ENCODE assay signal across 14 cellular contexts in genomic region chr14:74592476-74593191, GRCh38. TPM values are rescaled to one million over a fixed set of nuclear protein-coding genes. Genes with fewer than 3 reads are reported as not detected.
DNase-seq lines count a peak whose midpoint lies in the region; ATAC-seq, FAIRE-seq and TF ChIP-seq lines count a peak whose summit lies in the region.
"Had no signal": no experiment of that assay in that cellular context is flagged by ENCODE, and none has a peak within 500 bp of the region (broad histone marks: within the 10 kb centered on the region; RNA-seq: fewer than 3 reads in every experiment).

No MANE protein-coding gene starts in this region.

- H3K9me3 Mint-ChIP-seq in dendritic cell treated with granulocyte-macrophage colony-stimulating factor and Interleukin-4, amounts not matched to agents 40 ng/mL and 50 ng/mL, for 4 days, result no peaks in the 10 kb centered on the region
- H3K9me3 Mint-ChIP-seq: WTC11 had no signal

- no peak for DNase-seq in GM12892 (ENCODE audit: insufficient read length)
- no peak for DNase-seq in lung (ENCODE audit: low spot score)
- no peak for DNase-seq in stomach
- DNase-seq in NCI-H187 treated with DMSO at 0.1 percent for 48 hours (lab: John Stamatoyannopoulos, UW), result no peak
- DNase-seq in H4 (ENCODE audit: low spot score), result no peak
- DNase-seq in NCI-H2171 (lab: John Stamatoyannopoulos, UW), result no peak
- no peak for DNase-seq in T-helper 2 cell
- DNase-seq: BE2C; SHP77; stimulated activated CD4-positive, alpha-beta T cell treated with anti-CD3 and anti-CD28 coated beads, Interleukin-4, amount 100 ng/mL, for 4 hours had no signal

- H3K4me3 Mint-ChIP-seq in dendritic cell treated with granulocyte-macrophage colony-stimulating factor and Interleukin-4, amounts not matched to agents 40 ng/mL and 50 ng/mL, for 4 days, result no peak overlapping the region
- H3K4me3 Mint-ChIP-seq: WTC11 had no signal

- ATAC-seq in lung (ENCODE audit: insufficient read depth, low FRiP score), result no peak
- ATAC-seq: esophagus mucosa, WTC11 had no signal

- H3K27me3 ChIP-seq in lung (ENCODE audit: control insufficient read depth, insufficient read depth) (no peaks in the 10 kb centered on the region), stomach (no peaks in the 10 kb centered on the region)
- H3K27me3 ChIP-seq: BE2C had no signal

- H3K27ac ChIP-seq in lung (ENCODE audit: low read depth in 1 of 2, low read length in 1 of 2) (peak overlapping the region; percentile 50 to 73), stomach (peak overlapping the region in 3 of 5 donors; percentile 83 to 85 (median 84))

- H3K4me3 ChIP-seq in lung (no peak overlapping the region), stomach (no peak overlapping the region)

- 79 to 88% methylated on average over 13 of the region's 13 CpGs for WGBS in lung, 2 donors
- 90 to 93% (median 92%) methylated on average over 13 of the region's 13 CpGs for WGBS in stomach, 5 donors

- peaks cover 28 to 35% of the 10 kb centered on the region in 2 donors for H3K4me1 ChIP-seq in lung (ENCODE audit: control insufficient read depth in 2 of 2, insufficient read depth in 2 of 2, low read length in 2 of 2)
- peaks cover 25 to 58% (median 42%) of the 10 kb centered on the region in 4 donors for H3K4me1 ChIP-seq in stomach

- TF ChIP-seq POLR2A in GM12892 (IDR thresholded peaks at IDR 0.05; ENCODE audit: low read depth, low read length) (no peak), stomach (IDR thresholded peaks at IDR 0.05) (no peak)

- H3K36me3 ChIP-seq in lung (ENCODE audit: control insufficient read depth in 2 of 2, insufficient read depth in 2 of 2, low read length in 2 of 2) (no peaks in the 10 kb centered on the region), stomach (no peaks in the 10 kb centered on the region)
- H3K36me3 ChIP-seq: BE2C had no signal

- H3K4me1 Mint-ChIP-seq in dendritic cell treated with granulocyte-macrophage colony-stimulating factor and Interleukin-4, amounts not matched to agents 40 ng/mL and 50 ng/mL, for 4 days (ENCODE audit: low read depth), result peaks cover 76% of the 10 kb centered on the region
- H3K4me1 Mint-ChIP-seq: WTC11 had no signal

- no peaks in the 10 kb centered on the region for H3K36me3 Mint-ChIP-seq in dendritic cell treated with granulocyte-macrophage colony-stimulating factor and Interleukin-4, amounts not matched to agents 40 ng/mL and 50 ng/mL, for 4 days (ENCODE audit: low read depth)
- H3K36me3 Mint-ChIP-seq: WTC11 had no signal

- H3K27me3 Mint-ChIP-seq in dendritic cell treated with granulocyte-macrophage colony-stimulating factor and Interleukin-4, amounts not matched to agents 40 ng/mL and 50 ng/mL, for 4 days, result peaks cover 8% of the 10 kb centered on the region

- TF ChIP-seq EP300 in stomach (IDR thresholded peaks at IDR 0.05), result no peak

- H3K9me3 ChIP-seq in lung (ENCODE audit: control insufficient read depth in 2 of 2, insufficient read depth in 1 of 2, low read length in 1 of 2) (no peaks in the 10 kb centered on the region), stomach (no peaks in the 10 kb centered on the region)
- H3K9me3 ChIP-seq: BE2C had no signal

- H3K27ac Mint-ChIP-seq in dendritic cell treated with granulocyte-macrophage colony-stimulating factor and Interleukin-4, amounts not matched to agents 40 ng/mL and 50 ng/mL, for 4 days, result peak overlapping the region; percentile 93
- H3K27ac Mint-ChIP-seq: WTC11 had no signal

- intact Hi-C loops in dendritic cell treated with granulocyte-macrophage colony-stimulating factor and Interleukin-4, amounts not matched to agents 40 ng/mL and 50 ng/mL, for 4 days (cut with micrococcal nuclease), result no loop called here
- intact Hi-C loops in stomach (cut with DNase I; ENCODE audit: low total_unique reads), result no loop called here

- FAIRE-seq in GM12892 (lab: Jason Lieb, UNC), result peak; percentile 24
- FAIRE-seq: bronchial epithelial cell had no signal

- TF ChIP-seq CTCF in lung (IDR thresholded peaks at IDR 0.05; ENCODE audit: control extremely low read depth, extremely low read depth), result no peak
- no peak for TF ChIP-seq CTCF in stomach (IDR thresholded peaks at IDR 0.05)

RNA-seq across cellular contexts. Expression of gene LTBP2, which starts 19.4 kb away (rescaled TPM):
- 0.15 TPM for polyA plus RNA-seq in GM12892 (2012; ENCODE audit: missing spikeins)
- total RNA-seq in lung, result 10 to 100 TPM; 33.4 to 78.4 TPM
- 10 to 100 TPM; 13.2 to 18.2 TPM for polyA plus RNA-seq in lung
- 10 to 100 TPM in 3 of 5 donors, 1 to 10 TPM in 2; 5.8 to 36.2 (median 10.5) TPM for total RNA-seq in stomach
- polyA plus RNA-seq in stomach, result 1 to 10 TPM; 2.9 to 5.9 (median 3.4) TPM
- 1.5 and 1.6 TPM in 2 replicates for total RNA-seq in H4 (2014; rRNA removed; shearing (Covaris generic))
